Comparison of ENCODE assay signal across 8 cellular contexts in the genomic region with DNA sequence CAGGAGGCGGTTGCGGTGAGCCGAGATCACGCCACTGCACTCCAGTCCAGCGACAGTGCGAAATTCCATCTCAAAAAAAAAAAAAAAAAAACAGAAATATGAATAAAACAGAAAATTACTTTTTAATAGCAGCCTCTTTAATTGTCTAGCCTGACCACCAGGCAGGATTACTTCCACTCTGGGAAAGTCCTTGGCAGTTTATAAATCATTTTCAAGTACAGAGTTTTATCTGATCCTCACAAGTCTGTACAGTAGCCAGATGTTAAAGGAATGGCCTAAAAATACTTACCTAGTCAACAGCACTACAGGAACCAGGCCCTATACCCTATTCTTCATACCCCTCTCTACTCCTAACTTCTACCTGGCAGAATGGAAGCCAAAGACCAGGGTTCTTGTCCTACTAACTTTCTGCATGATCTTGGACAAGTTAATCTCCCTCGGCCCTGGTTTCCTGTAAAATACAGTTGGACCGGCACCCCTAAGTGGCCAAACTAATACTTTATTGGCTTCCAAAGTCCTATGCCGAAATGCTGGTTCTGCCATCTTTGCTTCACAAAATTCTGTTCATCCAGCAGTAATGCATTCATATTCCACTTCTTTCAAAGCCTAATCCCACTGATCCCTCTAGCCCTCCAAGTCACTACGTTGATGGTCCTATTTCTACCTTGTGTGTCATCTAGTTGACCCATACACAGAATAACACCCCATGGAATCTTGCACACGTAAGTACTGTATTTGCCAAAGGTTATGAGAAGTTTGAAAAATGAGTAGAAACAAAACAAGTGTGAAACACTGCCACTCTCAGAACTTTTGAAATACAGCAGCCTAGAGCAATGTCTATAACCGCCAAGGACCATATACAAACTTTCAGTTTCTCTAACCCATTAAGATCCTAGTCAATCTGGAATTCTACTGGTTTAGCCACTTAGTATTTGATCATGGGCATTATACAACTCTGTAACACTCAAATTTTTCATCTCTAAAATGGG. TPM values are rescaled to one million over a fixed set of nuclear protein-coding genes. Genes with fewer than 3 reads are reported as not detected.
DNase-seq lines count a peak whose midpoint lies in the region; TF ChIP-seq lines count a peak whose summit lies in the region.

No MANE protein-coding gene starts in this region.

- no peak overlapping the region for H2BK5ac ChIP-seq in trophoblast cell (ENCODE audit: low read depth, low read length, poor library complexity)

- peaks cover 29% of the 10 kb centered on the region for H3K79me2 ChIP-seq in trophoblast cell (ENCODE audit: control insufficient read depth, insufficient read depth, low read length, poor library complexity)

- no peak for TF ChIP-seq POLR2A in esophagus muscularis mucosa (IDR thresholded peaks at IDR 0.05; ENCODE audit: low read depth)

- H3K36me3 ChIP-seq in esophagus muscularis mucosa (peaks cover 0 to 18% (median 9%) of the 10 kb centered on the region in 4 donors), trophoblast cell (ENCODE audit: control insufficient read depth in 1 of 2, insufficient read depth in 2 of 2, low read length in 2 of 2) (peaks cover 7% of the 10 kb centered on the region in 2 experiments)

- no peak overlapping the region for H2AK5ac ChIP-seq in trophoblast cell (ENCODE audit: low read length)

- peak; percentile 30 for DNase-seq in RPMI7951 (ENCODE audit: low read depth)
- no peak for DNase-seq in esophagus muscularis mucosa (ENCODE audit: extremely low spot score)
- DNase-seq in trophoblast cell, result no peak
- no peak for DNase-seq in caudate nucleus (lab: John Stamatoyannopoulos, UW)
- no peak for DNase-seq in superior temporal gyrus (ENCODE audit: extremely low spot score)
- DNase-seq in mucosa of gallbladder (ENCODE audit: low spot score), result no peak
- DNase-seq in NCI-H1436 (lab: John Stamatoyannopoulos, UW), result no peak

- no peak overlapping the region for H4K8ac ChIP-seq in trophoblast cell (ENCODE audit: low read depth, low read length)

- no peak overlapping the region for H3K23ac ChIP-seq in trophoblast cell (ENCODE audit: low read length)

- H3K4me3 ChIP-seq in GM12875 (ENCODE audit: low read depth, low read length) (peak overlapping the region; percentile 84), esophagus muscularis mucosa (peak overlapping the region; percentile 76 to 94 (median 92)), trophoblast cell (ENCODE audit: low read depth, low read length) (no peak overlapping the region)

- H2AFZ ChIP-seq in trophoblast cell (ENCODE audit: insufficient read depth, low read length, poor library complexity), result no peak overlapping the region

- H3K4ac ChIP-seq in trophoblast cell (ENCODE audit: low read depth, low read length), result peak overlapping the region; percentile 87

- H3K4me2 ChIP-seq in trophoblast cell (ENCODE audit: low read length), result peak overlapping the region; percentile 67

- H3K27ac ChIP-seq in esophagus muscularis mucosa (replicated peaks in 1 of 4), result peak overlapping the region; percentile 94 to 99 (median 96)
- H3K27ac ChIP-seq in trophoblast cell (ENCODE audit: low read depth, low read length), result no peak overlapping the region
- no peak overlapping the region for H3K27ac ChIP-seq in caudate nucleus (ENCODE audit: low read depth, low read length)

- intact Hi-C loops in esophagus muscularis mucosa (cut with DNase I), result no loop called here

- peak overlapping the region; percentile 57 for H3K9ac ChIP-seq in trophoblast cell (ENCODE audit: low read length)

- H3K14ac ChIP-seq in trophoblast cell (ENCODE audit: low read length), result no peak overlapping the region

- no peak for TF ChIP-seq EP300 in esophagus muscularis mucosa (IDR thresholded peaks at IDR 0.05)

- H4K91ac ChIP-seq in trophoblast cell (ENCODE audit: low read depth, low read length), result no peak overlapping the region

- no peak overlapping the region for H2BK120ac ChIP-seq in trophoblast cell (ENCODE audit: insufficient read depth, low read length, poor library complexity)

- no peak for TF ChIP-seq CTCF in GM12875 (IDR thresholded peaks at IDR 0.05; ENCODE audit: borderline replicate concordance, insufficient read depth, low read depth, low read length)
- TF ChIP-seq CTCF in esophagus muscularis mucosa (IDR thresholded peaks at IDR 0.05), result no peak

- H3K9me3 ChIP-seq in esophagus muscularis mucosa, result no peaks in the 10 kb centered on the region
- no peaks in the 10 kb centered on the region for H3K9me3 ChIP-seq in trophoblast cell (ENCODE audit: insufficient read depth, low read depth, low read length)

- H3K27me3 ChIP-seq in esophagus muscularis mucosa, result no peaks in the 10 kb centered on the region
- H3K27me3 ChIP-seq in trophoblast cell (ENCODE audit: insufficient read depth, low read length), result no peaks in the 10 kb centered on the region

- WGBS in esophagus muscularis mucosa, result 79% methylated on average over 12 of the region's 12 CpGs
- WGBS in trophoblast cell (ENCODE audit: extremely low coverage, insufficient coverage, insufficient read length), result no CpG with 5 or more reads among the region's 12 CpGs

- no peak overlapping the region for H2BK12ac ChIP-seq in trophoblast cell (ENCODE audit: low read length)

- peaks cover 14% of the 10 kb centered on the region for H3K79me1 ChIP-seq in trophoblast cell (ENCODE audit: low read length)

- no peak overlapping the region for H4K12ac ChIP-seq in trophoblast cell (ENCODE audit: low read depth, low read length)

- H3K18ac ChIP-seq in trophoblast cell (ENCODE audit: low read length), result no peak overlapping the region

- H3K4me1 ChIP-seq in esophagus muscularis mucosa (peaks cover 28 to 68% (median 64%) of the 10 kb centered on the region in 4 donors), trophoblast cell (ENCODE audit: control insufficient read depth in 1 of 2, insufficient read depth in 2 of 2, low read length in 2 of 2) (peaks cover 0 to 5% of the 10 kb centered on the region in 2 experiments)

RNA-seq across cellular contexts. Expression of a gene that starts 1.7 kb away (rescaled TPM):
- 146 and 159 TPM in 2 replicates for total RNA-seq in RPMI7951 (2014; rRNA removed; shearing (Covaris generic))
- total RNA-seq in esophagus muscularis mucosa (10 to 100 TPM; 48.6 to 64.2 (median 58.7) TPM), mucosa of gallbladder (36.7 TPM)
- 216 and 219 TPM in 2 replicates for polyA plus RNA-seq in trophoblast cell (2013)

Comparison
In these comparisons a context has a peak if more than half of its experiments do, and no peak if none do; other contexts are left out.
1. H3K27ac ChIP-seq: peak in esophagus muscularis mucosa (4 of 4); none in trophoblast cell (single experiment) and caudate nucleus (single experiment).